ENCODE assay signal across 12 cellular contexts in the genomic region with DNA sequence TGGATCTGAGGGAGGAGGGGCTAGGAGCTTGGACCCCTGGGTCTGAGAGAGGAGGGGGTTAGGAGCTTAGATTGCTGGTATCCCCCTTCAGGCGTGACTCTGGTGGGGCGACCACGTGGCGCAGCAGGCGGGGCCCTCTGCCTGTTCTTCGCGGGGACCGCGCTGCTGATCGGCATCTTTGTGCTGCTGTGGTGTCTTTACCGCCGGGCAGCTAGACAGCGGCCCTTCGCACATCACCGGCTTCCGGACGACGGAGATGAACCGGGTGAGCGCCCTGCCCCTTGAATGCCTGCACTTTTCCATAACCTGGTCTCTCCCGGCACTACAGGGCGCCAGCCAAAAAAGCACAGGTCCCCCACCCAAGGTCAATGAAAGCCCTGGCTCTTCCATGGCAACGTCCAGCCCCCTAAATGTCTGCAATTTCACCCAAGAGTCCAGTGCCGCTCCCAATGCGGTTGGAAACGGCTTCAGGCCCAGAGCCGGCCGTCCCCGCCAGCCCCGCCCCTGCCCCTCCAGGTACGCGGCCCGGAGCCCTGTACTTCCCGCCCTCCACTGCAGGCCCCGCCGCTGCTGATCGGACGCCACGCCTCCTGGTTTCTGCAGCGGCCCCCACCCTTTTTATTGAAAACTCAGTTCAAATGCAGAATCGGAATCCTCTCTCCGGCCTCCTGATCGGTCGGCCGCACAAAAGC. TPM values are rescaled to one million over a fixed set of nuclear protein-coding genes. Genes with fewer than 3 reads are reported as not detected.
A peak's percentile ranks its signal among the peaks of the same experiment; 100 is the strongest.
DNase-seq lines count a peak whose midpoint lies in the region; TF ChIP-seq lines count a peak whose summit lies in the region.
"Had no signal": no experiment of that assay in that cellular context is flagged by ENCODE, and none has a peak within 500 bp of the region (broad histone marks: within the 10 kb centered on the region; RNA-seq: fewer than 3 reads in every experiment).

No MANE protein-coding gene starts in this region.

- H3K4me2 ChIP-seq in neuronal stem cell (ENCODE audit: insufficient read depth, low read length, poor library complexity, severe bottlenecking) = peak overlapping the region; percentile 89

- H3K18ac ChIP-seq in neuronal stem cell (ENCODE audit: low read length) = peak overlapping the region; percentile 95

- H3K14ac ChIP-seq in neuronal stem cell (ENCODE audit: low read length) = peak overlapping the region; percentile 51

- H3K27ac ChIP-seq in dorsolateral prefrontal cortex = no peak overlapping the region
- H3K27ac ChIP-seq in neuronal stem cell (replicated peaks; ENCODE audit: low read length) = no peak overlapping the region
- no peak overlapping the region for H3K27ac ChIP-seq in prostate gland
- H3K27ac ChIP-seq: SJSA1, tibial nerve had no signal

- no CpG with 5 or more reads among the region's 45 CpGs for WGBS in neuronal stem cell (ENCODE audit: extremely low coverage in 2 of 2, insufficient read length in 2 of 2, insufficient replicate concordance in 1 of 2), 2 donors
- 2% methylated on average over 44 of the region's 45 CpGs for WGBS in prostate gland

- intact Hi-C loops in dorsolateral prefrontal cortex (cut with DNase I) = no loop called here
- intact Hi-C loops in prostate gland (cut with DNase I) = no loop called here

- H2AK5ac ChIP-seq in neuronal stem cell (ENCODE audit: low read depth, low read length) = peak overlapping the region; percentile 86

- no peak for TF ChIP-seq POLR2A in prostate gland (IDR thresholded peaks at IDR 0.05)

- DNase-seq in NCI-H2196 (lab: John Stamatoyannopoulos, UW; ENCODE audit: unreplicated experiment) = peak; percentile 27
- DNase-seq in NCI-H2196 treated with DMSO at 0.1 percent for 48 hours (lab: John Stamatoyannopoulos, UW; ENCODE audit: unreplicated experiment) = no peak
- DNase-seq in NCI-H2171 (lab: John Stamatoyannopoulos, UW) = peak; percentile 60
- DNase-seq in dorsolateral prefrontal cortex = peak in 1 of 10 donors; percentile 55
- DNase-seq in neuronal stem cell (ENCODE audit: low spot score) = no peak
- DNase-seq in prostate gland (ENCODE audit: low spot score) = no peak
- no peak for DNase-seq in OCI-M2 (lab: John Stamatoyannopoulos, UW; ENCODE audit: unreplicated experiment)
- no peak for DNase-seq in mesenteric fat pad (ENCODE audit: low spot score)
- DNase-seq: cerebellar nuclear complex, nucleus accumbens had no signal

- H3K9me3 ChIP-seq in neuronal stem cell (replicated peaks in 1 of 2; ENCODE audit: control insufficient read depth in 2 of 2, insufficient read depth in 1 of 2, low read depth in 1 of 2, low read length in 2 of 2) = peaks cover 4% of the 10 kb centered on the region in 2 donors
- no peaks in the 10 kb centered on the region for H3K9me3 ChIP-seq in prostate gland
- H3K9me3 ChIP-seq: tibial nerve had no signal

- H3K9ac ChIP-seq in neuronal stem cell (ENCODE audit: low read depth, low read length, poor library complexity) = peak overlapping the region; percentile 57

- peak overlapping the region; percentile 91 for H3K4ac ChIP-seq in neuronal stem cell (ENCODE audit: low read length)

- H3K4me3 ChIP-seq in dorsolateral prefrontal cortex (peak overlapping the region in 36 of 59 donors; percentile 4 to 53 (median 26)), neuronal stem cell (ENCODE audit: low read length in 2 of 2) (peak overlapping the region; percentile 34 to 60), prostate gland (no peak overlapping the region)
- H3K4me3 ChIP-seq: SJSA1, tibial nerve had no signal

- peak overlapping the region; percentile 96 for H2AFZ ChIP-seq in neuronal stem cell (ENCODE audit: low read length)

- H3K36me3 ChIP-seq in neuronal stem cell (replicated peaks in 1 of 2; ENCODE audit: control insufficient read depth in 2 of 2, insufficient read depth in 2 of 2, low read length in 2 of 2) (no peaks in the 10 kb centered on the region), prostate gland (no peaks in the 10 kb centered on the region)
- H3K36me3 ChIP-seq: SJSA1 had no signal

- no peak overlapping the region for H4K91ac ChIP-seq in neuronal stem cell (ENCODE audit: low read depth, low read length, poor library complexity)

- peaks cover 24 to 29% of the 10 kb centered on the region in 2 donors for H3K4me1 ChIP-seq in neuronal stem cell (ENCODE audit: control insufficient read depth in 2 of 2, insufficient read depth in 1 of 2, low read depth in 1 of 2, low read length in 2 of 2)
- H3K4me1 ChIP-seq in prostate gland (replicated peaks) = no peaks in the 10 kb centered on the region

- no peak overlapping the region for H4K8ac ChIP-seq in neuronal stem cell (ENCODE audit: low read depth, low read length)

- H2BK12ac ChIP-seq in neuronal stem cell (ENCODE audit: low read length) = peak overlapping the region; percentile 63

- H3K27me3 ChIP-seq in dorsolateral prefrontal cortex (peaks cover 5 to 100% (median 76%) of the 10 kb centered on the region in 45 donors), neuronal stem cell (ENCODE audit: control insufficient read depth in 3 of 3, insufficient read depth in 3 of 3, low read depth in 1 of 3, low read length in 3 of 3) (peaks cover 6 to 96% (median 71%) of the 10 kb centered on the region in 3 experiments), prostate gland (replicated peaks; ENCODE audit: insufficient read depth) (peaks cover 63% of the 10 kb centered on the region)

- H3K23ac ChIP-seq in neuronal stem cell (ENCODE audit: low read depth, low read length, poor library complexity) = peak overlapping the region; percentile 80

- peak overlapping the region; percentile 28 for H2BK120ac ChIP-seq in neuronal stem cell (ENCODE audit: low read depth, low read length)

- peak overlapping the region; percentile 35 for H2BK5ac ChIP-seq in neuronal stem cell (ENCODE audit: low read length)

- H3K79me1 ChIP-seq in neuronal stem cell (ENCODE audit: low read depth, low read length) = peaks cover 2% of the 10 kb centered on the region

- H2BK15ac ChIP-seq in neuronal stem cell (ENCODE audit: low read length) = peak overlapping the region; percentile 54

- TF ChIP-seq CTCF in dorsolateral prefrontal cortex (IDR thresholded peaks at IDR 0.05 in 54 of 56, conservative IDR thresholded peaks at IDR 0.05 in 2 of 56; ENCODE audit: low read depth in 1 of 56, partially characterized antibody in 56 of 56) (no peak), prostate gland (IDR thresholded peaks at IDR 0.05) (no peak)

RNA-seq across cellular contexts. Expression of gene GFY, which starts 2.8 kb away (rescaled TPM):
- total RNA-seq in dorsolateral prefrontal cortex (under 1 TPM in 9 of 120 experiments, not detected in 111; 0.26 to 0.44 (median 0.36) TPM), prostate gland (not detected), mesenteric fat pad (not detected)
- 1.3 TPM for polyA plus RNA-seq in neuronal stem cell (2013, experiment 1 of 2)
- 1.5 TPM for polyA plus RNA-seq in neuronal stem cell (2013, experiment 2 of 2)
- total RNA-seq: SJSA1, tibial nerve had no signal

RNA-seq across cellular contexts. Expression of gene PTH2, which starts 4.8 kb away (rescaled TPM):
- total RNA-seq in dorsolateral prefrontal cortex (1 to 10 TPM in 3 of 120 experiments, not detected in 117; 1.2 to 1.8 (median 1.5) TPM), prostate gland (not detected), mesenteric fat pad (not detected)
- 1.4 TPM for polyA plus RNA-seq in neuronal stem cell (2013, experiment 1 of 2)
- polyA plus RNA-seq in neuronal stem cell (2013, experiment 2 of 2) = 1.6 TPM
- total RNA-seq: SJSA1, tibial nerve had no signal

RNA-seq across cellular contexts. Expression of gene SLC17A7, which starts 13.3 kb away (rescaled TPM):
- total RNA-seq in dorsolateral prefrontal cortex (100 to 1,000 TPM; 143 to 695 (median 467) TPM), prostate gland (under 1 TPM; 0.09 to 0.40 TPM), mesenteric fat pad (2.3 TPM)
- polyA plus RNA-seq in neuronal stem cell (2013, experiment 1 of 2) = 2.3 TPM
- 2.0 TPM for polyA plus RNA-seq in neuronal stem cell (2013, experiment 2 of 2)
- total RNA-seq: SJSA1 had no signal

RNA-seq across cellular contexts. Expression of gene PIH1D1, which starts 23.6 kb away (rescaled TPM):
- total RNA-seq in dorsolateral prefrontal cortex (100 to 1,000 TPM in 1 of 120 experiments, 10 to 100 TPM in 119; 48.9 to 115 (median 70.7) TPM), prostate gland (100 to 1,000 TPM in 1 of 2 donors, 10 to 100 TPM in 1; 93.0 to 123 TPM), mesenteric fat pad (50.2 TPM)
- 94.4 TPM for polyA plus RNA-seq in neuronal stem cell (2013, experiment 1 of 2)
- 94.2 TPM for polyA plus RNA-seq in neuronal stem cell (2013, experiment 2 of 2)

RNA-seq across cellular contexts. Expression of gene ALDH16A1, which starts 25.0 kb away (rescaled TPM):
- total RNA-seq in dorsolateral prefrontal cortex (10 to 100 TPM in 43 of 120 experiments, 1 to 10 TPM in 77; 3.7 to 20.5 (median 9.1) TPM), prostate gland (10 to 100 TPM; 24.3 to 42.0 TPM), mesenteric fat pad (32.1 TPM)
- polyA plus RNA-seq in neuronal stem cell (2013, experiment 1 of 2) = 10.8 TPM
- polyA plus RNA-seq in neuronal stem cell (2013, experiment 2 of 2) = 11.4 TPM

Comparison
In these comparisons a context has a peak if more than half of its experiments do, and no peak if none do; other contexts are left out.
1. DNase-seq: peak in NCI-H2196 (single experiment) and NCI-H2171 (single experiment); none in NCI-H2196 treated with DMSO at 0.1 percent for 48 hours (single experiment), neuronal stem cell (single experiment), prostate gland (single experiment), OCI-M2 (single experiment) and mesenteric fat pad (single experiment).
2. H3K4me3 ChIP-seq: peak in dorsolateral prefrontal cortex (36 of 59) and neuronal stem cell (2 of 2); none in prostate gland (0 of 2).
3. RNA of gene SLC17A7, which starts 13.3 kb away (total RNA-seq): 143 to 695 TPM in dorsolateral prefrontal cortex; 2.3 TPM in mesenteric fat pad (single experiment) and 0.09 to 0.40 TPM in prostate gland; every median in the first group is over 10 times any median in the second.